1 cellular context compared by ENCODE assay signal in the genomic region with DNA sequence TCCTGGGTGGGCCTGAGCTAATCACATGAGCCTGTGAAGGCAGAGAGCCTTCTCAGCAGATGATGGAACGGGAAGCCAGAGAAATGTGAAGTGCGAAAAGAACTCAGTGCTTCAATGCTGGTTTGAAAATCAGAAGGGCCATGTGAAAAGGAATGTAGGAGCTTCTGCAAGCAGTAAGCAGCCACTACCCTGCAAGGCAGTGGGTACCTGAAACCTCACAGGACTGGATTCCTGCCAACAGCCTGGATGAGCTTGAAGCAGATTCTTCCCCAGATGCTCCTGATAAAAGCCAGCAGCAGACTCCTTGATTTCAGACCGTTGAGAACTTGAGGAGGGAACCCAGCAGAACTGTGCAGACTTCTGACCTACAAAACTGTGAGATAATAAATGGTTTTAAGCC.
TF ChIP-seq lines count a peak whose summit lies in the region.

No MANE protein-coding gene starts in this region.

TF ChIP-seq in WTC11, 78 proteins besides CTCF, POLR2A, EP300 and RAD21 (continued from another document):
- TF ChIP-seq, protein P1, sequence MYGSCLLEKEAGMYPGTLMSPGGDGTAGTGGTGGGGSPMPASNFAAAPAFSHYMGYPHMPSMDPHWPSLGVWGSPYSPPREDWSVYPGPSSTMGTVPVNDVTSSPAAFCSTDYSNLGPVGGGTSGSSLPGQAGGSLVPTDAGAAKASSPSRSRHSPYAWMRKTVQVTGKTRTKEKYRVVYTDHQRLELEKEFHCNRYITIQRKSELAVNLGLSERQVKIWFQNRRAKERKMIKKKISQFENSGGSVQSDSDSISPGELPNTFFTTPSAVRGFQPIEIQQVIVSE (CRISPR knock-in tag; IDR thresholded peaks at IDR 0.05; ENCODE audit: borderline replicate concordance) = no peak
- TF ChIP-seq ZNF396 (CRISPR knock-in tag; IDR thresholded peaks at IDR 0.05; ENCODE audit: borderline replicate concordance) (no peak), ZNF671 (CRISPR knock-in tag; IDR thresholded peaks at IDR 0.05) (no peak), CREM (CRISPR knock-in tag; IDR thresholded peaks at IDR 0.05) (no peak), RELA (CRISPR knock-in tag; IDR thresholded peaks at IDR 0.05; ENCODE audit: borderline replicate concordance) (no peak), USF1 (CRISPR knock-in tag; IDR thresholded peaks at IDR 0.05) (no peak), ZNF423 (CRISPR knock-in tag; IDR thresholded peaks at IDR 0.05) (no peak), ZNF263 (CRISPR knock-in tag; IDR thresholded peaks at IDR 0.05; ENCODE audit: low read depth) (no peak)
- TF ChIP-seq, protein P2, sequence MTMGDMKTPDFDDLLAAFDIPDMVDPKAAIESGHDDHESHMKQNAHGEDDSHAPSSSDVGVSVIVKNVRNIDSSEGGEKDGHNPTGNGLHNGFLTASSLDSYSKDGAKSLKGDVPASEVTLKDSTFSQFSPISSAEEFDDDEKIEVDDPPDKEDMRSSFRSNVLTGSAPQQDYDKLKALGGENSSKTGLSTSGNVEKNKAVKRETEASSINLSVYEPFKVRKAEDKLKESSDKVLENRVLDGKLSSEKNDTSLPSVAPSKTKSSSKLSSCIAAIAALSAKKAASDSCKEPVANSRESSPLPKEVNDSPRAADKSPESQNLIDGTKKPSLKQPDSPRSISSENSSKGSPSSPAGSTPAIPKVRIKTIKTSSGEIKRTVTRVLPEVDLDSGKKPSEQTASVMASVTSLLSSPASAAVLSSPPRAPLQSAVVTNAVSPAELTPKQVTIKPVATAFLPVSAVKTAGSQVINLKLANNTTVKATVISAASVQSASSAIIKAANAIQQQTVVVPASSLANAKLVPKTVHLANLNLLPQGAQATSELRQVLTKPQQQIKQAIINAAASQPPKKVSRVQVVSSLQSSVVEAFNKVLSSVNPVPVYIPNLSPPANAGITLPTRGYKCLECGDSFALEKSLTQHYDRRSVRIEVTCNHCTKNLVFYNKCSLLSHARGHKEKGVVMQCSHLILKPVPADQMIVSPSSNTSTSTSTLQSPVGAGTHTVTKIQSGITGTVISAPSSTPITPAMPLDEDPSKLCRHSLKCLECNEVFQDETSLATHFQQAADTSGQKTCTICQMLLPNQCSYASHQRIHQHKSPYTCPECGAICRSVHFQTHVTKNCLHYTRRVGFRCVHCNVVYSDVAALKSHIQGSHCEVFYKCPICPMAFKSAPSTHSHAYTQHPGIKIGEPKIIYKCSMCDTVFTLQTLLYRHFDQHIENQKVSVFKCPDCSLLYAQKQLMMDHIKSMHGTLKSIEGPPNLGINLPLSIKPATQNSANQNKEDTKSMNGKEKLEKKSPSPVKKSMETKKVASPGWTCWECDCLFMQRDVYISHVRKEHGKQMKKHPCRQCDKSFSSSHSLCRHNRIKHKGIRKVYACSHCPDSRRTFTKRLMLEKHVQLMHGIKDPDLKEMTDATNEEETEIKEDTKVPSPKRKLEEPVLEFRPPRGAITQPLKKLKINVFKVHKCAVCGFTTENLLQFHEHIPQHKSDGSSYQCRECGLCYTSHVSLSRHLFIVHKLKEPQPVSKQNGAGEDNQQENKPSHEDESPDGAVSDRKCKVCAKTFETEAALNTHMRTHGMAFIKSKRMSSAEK (CRISPR knock-in tag; IDR thresholded peaks at IDR 0.05; ENCODE audit: borderline replicate concordance) = no peak
